Comparison of ENCODE assay signal across 1 cellular context in genomic region chr15:92159481-92159880, GRCh38.
TF ChIP-seq lines count a peak whose summit lies in the region.

No MANE protein-coding gene starts in this region.

TF ChIP-seq in H1, 55 proteins besides CTCF, POLR2A, EP300 and RAD21:
- no peak for TF ChIP-seq SP1 (IDR thresholded peaks at IDR 0.05; ENCODE audit: low read depth, low read length)
- peak; percentile 31; the same call in 1 of the 2 replicates for TF ChIP-seq TEAD4 (IDR thresholded peaks at IDR 0.05; ENCODE audit: low read depth, low read length)
